In the genomic region with DNA sequence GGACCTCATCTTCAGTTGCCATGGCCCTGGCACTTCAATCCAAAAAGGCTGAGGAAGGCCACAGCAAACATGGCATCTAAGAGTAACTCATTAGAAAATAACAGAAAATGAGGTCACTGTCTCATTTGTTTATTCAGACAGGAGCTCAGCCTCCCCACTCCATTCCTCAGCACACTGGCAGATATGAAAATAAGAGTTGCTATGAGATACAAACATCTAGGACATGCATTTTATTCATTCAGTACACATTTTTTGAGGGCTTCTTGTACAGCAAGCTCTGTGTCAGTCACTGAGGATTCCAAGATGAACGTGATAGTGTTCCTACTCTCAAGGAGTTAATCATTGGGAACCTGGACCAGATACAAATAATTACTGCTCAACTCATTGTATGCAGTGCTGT, we compare ENCODE assay signal across 16 cellular contexts. TPM values are rescaled to one million over a fixed set of nuclear protein-coding genes. Genes with fewer than 3 reads are reported as not detected.
A peak's percentile ranks its signal among the peaks of the same experiment; 100 is the strongest.
DNase-seq lines count a peak whose midpoint lies in the region; ATAC-seq, FAIRE-seq and TF ChIP-seq lines count a peak whose summit lies in the region.
"Had no signal": no experiment of that assay in that cellular context is flagged by ENCODE, and none has a peak within 500 bp of the region (broad histone marks: within the 10 kb centered on the region; RNA-seq: fewer than 3 reads in every experiment).

No MANE protein-coding gene starts in this region.

- no peaks in the 10 kb centered on the region for H3K79me2 ChIP-seq in H1 (ENCODE audit: control insufficient read depth in 1 of 2, insufficient read depth in 2 of 2, low read length in 2 of 2)

- H3K9me3 Mint-ChIP-seq in stimulated activated memory B cell treated with anti-CD40 and anti-IgM and Interleukin-4, amounts not matched to agents 10 μg/mL and 1 μg/mL and 100 μg/mL, for 72 hours = no peaks in the 10 kb centered on the region

- H4K91ac ChIP-seq in H1 (replicated peaks; ENCODE audit: insufficient read length, low read length) = no peak overlapping the region

- TF ChIP-seq EP300 in H1 (IDR thresholded peaks at IDR 0.05; ENCODE audit: borderline replicate concordance in 1 of 2, low read depth in 2 of 2, low read length in 2 of 2) = no peak

- CTCF ChIA-PET in H1 (lab: Charles Lee; ENCODE audit: partially characterized antibody) = interaction anchor here (0.6 to 4.1 kb wide), 16 partner anchors 8 to 177 kb away, joined by 3 to 59 read pairs (median 4); a partner anchor contains a TSS

- H3K4ac ChIP-seq in H1 (replicated peaks; ENCODE audit: insufficient read length, low read depth, low read length) = no peak overlapping the region

- no peak overlapping the region for H3K4me3 ChIP-seq in H1 (ENCODE audit: extremely low read depth in 1 of 4, insufficient read depth in 2 of 4, low read depth in 3 of 4, low read length in 4 of 4)
- H3K4me3 ChIP-seq: PC-9, SJCRH30 had no signal

- H4K8ac ChIP-seq in H1 (ENCODE audit: extremely low read depth, insufficient read depth, low read length) = no peak overlapping the region

- no peak overlapping the region for H3K23ac ChIP-seq in H1 (ENCODE audit: insufficient read length)

- H3K36me3 ChIP-seq in H1 (ENCODE audit: control insufficient read depth in 2 of 4, insufficient read depth in 4 of 4, low read length in 3 of 4) = no peaks in the 10 kb centered on the region
- H3K36me3 ChIP-seq: SJCRH30 had no signal

- peak overlapping the region; percentile 46; the same call in 1 of the 2 replicates for H2BK15ac ChIP-seq in H1 (ENCODE audit: low read length)

- H3K4me2 ChIP-seq in H1 (ENCODE audit: insufficient read depth in 1 of 2, low read depth in 2 of 2, low read length in 2 of 2) = no peak overlapping the region
- H3K4me2 ChIP-seq: PC-9 had no signal

- POLR2A ChIA-PET in H1 (lab: Charles Lee; ENCODE audit: partially characterized antibody) = interaction anchor here (0.6 to 4.4 kb wide), 5 partner anchors 10 to 421 kb away, joined by 3 to 15 read pairs (median 4); a partner anchor contains a TSS

- H3K9me3 ChIP-seq in H1 (ENCODE audit: insufficient read depth in 2 of 2, low read depth in 1 of 2, low read length in 1 of 2) = peaks cover 0 to 3% of the 10 kb centered on the region in 2 experiments; a peak in 1 of 4 replicates
- H3K9me3 ChIP-seq: SJCRH30 had no signal

- H4K20me1 ChIP-seq in H1 (replicated peaks in 1 of 2; ENCODE audit: control insufficient read depth in 1 of 2, insufficient read depth in 2 of 2, low read length in 2 of 2) = no peaks in the 10 kb centered on the region

- H3K4me1 ChIP-seq in H1 (replicated peaks in 1 of 4; ENCODE audit: control insufficient read depth in 3 of 4, insufficient read depth in 4 of 4, low read length in 3 of 4) = no peaks in the 10 kb centered on the region
- H3K4me1 ChIP-seq: SJCRH30 had no signal

- no peak overlapping the region for H4K5ac ChIP-seq in H1 (ENCODE audit: insufficient read length, low read depth, low read length)

- no peaks in the 10 kb centered on the region for H3K27me3 ChIP-seq in H1 (replicated peaks in 1 of 4; ENCODE audit: control insufficient read depth in 3 of 4, extremely low read depth in 1 of 4, insufficient read depth in 3 of 4, low read length in 3 of 4)

- H3K18ac ChIP-seq in H1 (ENCODE audit: extremely low read depth, low read length) = no peak overlapping the region

- H2BK12ac ChIP-seq in H1 (ENCODE audit: low read depth, low read length) = no peak overlapping the region

- no peak overlapping the region for H2BK120ac ChIP-seq in H1 (replicated peaks; ENCODE audit: low read depth, low read length)

- H3K27ac ChIP-seq in H1 (ENCODE audit: low read depth, low read length) = no peak overlapping the region
- H3K27ac ChIP-seq: PC-9, SJCRH30 had no signal

- H3K9ac ChIP-seq in H1 (replicated peaks in 1 of 4; ENCODE audit: extremely low read depth in 1 of 4, low read depth in 3 of 4, low read length in 3 of 4) = no peak overlapping the region

- TF ChIP-seq POLR2A in H1 (IDR thresholded peaks at IDR 0.05; ENCODE audit: control extremely low read depth in 1 of 2, low read depth in 2 of 2, low read length in 2 of 2) = no peak

- H2AFZ ChIP-seq in H1 (ENCODE audit: low read length) = no peak overlapping the region
- H2AFZ ChIP-seq: PC-9 had no signal

- peaks cover 13% of the 10 kb centered on the region for H3K36me3 Mint-ChIP-seq in stimulated activated memory B cell treated with anti-CD40 and anti-IgM and Interleukin-4, amounts not matched to agents 10 μg/mL and 1 μg/mL and 100 μg/mL, for 72 hours
- H3K36me3 Mint-ChIP-seq: CD4-positive, CD25-positive, alpha-beta regulatory T cell had no signal

- no peaks in the 10 kb centered on the region for H3K23me2 ChIP-seq in H1 (ENCODE audit: low read depth, low read length)

- FAIRE-seq in H1 (lab: Jason Lieb, UNC) = no peak
- FAIRE-seq: G401.6, GM18507 had no signal

- TF ChIP-seq RAD21 in H1 (IDR thresholded peaks at IDR 0.05 in 1 of 2, conservative IDR thresholded peaks at IDR 0.05 in 1 of 2; ENCODE audit: low read depth in 2 of 2, low read length in 2 of 2) = no peak

- no peak overlapping the region for H3K4me3 Mint-ChIP-seq in stimulated activated memory B cell treated with anti-CD40 and anti-IgM and Interleukin-4, amounts not matched to agents 10 μg/mL and 1 μg/mL and 100 μg/mL, for 72 hours
- H3K4me3 Mint-ChIP-seq: CD4-positive, CD25-positive, alpha-beta regulatory T cell had no signal

- H3K14ac ChIP-seq in H1 (ENCODE audit: insufficient read length) = no peak overlapping the region

- H2AK5ac ChIP-seq in H1 (ENCODE audit: low read depth, low read length) = no peak overlapping the region

- no peak overlapping the region for H3K56ac ChIP-seq in H1 (replicated peaks; ENCODE audit: insufficient read length, low read depth, low read length)

- H3K79me1 ChIP-seq in H1 (ENCODE audit: low read depth, low read length) = no peaks in the 10 kb centered on the region; the same call in 1 of the 2 replicates

- peak; percentile 11 for DNase-seq in EL
- DNase-seq in NCI-H226 = peak; percentile 15
- no peak for DNase-seq in H1 (ENCODE audit: low read depth in 1 of 2, low spot score in 2 of 2)
- DNase-seq in NCI-H1417 (lab: John Stamatoyannopoulos, UW) = no peak
- no peak for DNase-seq in NCI-H2081 (lab: John Stamatoyannopoulos, UW)
- no peak for DNase-seq in NCI-H2081 treated with DMSO at 0.1 percent for 48 hours (lab: John Stamatoyannopoulos, UW)
- DNase-seq: ACHN; CD4-positive, CD25-positive, alpha-beta regulatory T cell; KBM-7; NCI-H146; NCI-H2107; PC-9; SJCRH30 had no signal

- ATAC-seq in stimulated activated memory B cell treated with anti-CD40 and anti-IgM and Interleukin-4, amounts not matched to agents 10 μg/mL and 1 μg/mL and 100 μg/mL, for 72 hours = no peak

- peaks cover 28% of the 10 kb centered on the region for H3K4me1 Mint-ChIP-seq in stimulated activated memory B cell treated with anti-CD40 and anti-IgM and Interleukin-4, amounts not matched to agents 10 μg/mL and 1 μg/mL and 100 μg/mL, for 72 hours

- no peak for TF ChIP-seq CTCF in H1 (IDR thresholded peaks at IDR 0.05; ENCODE audit: control extremely low read depth in 1 of 3, insufficient read depth in 1 of 3, low read depth in 1 of 3, low read length in 3 of 3)

- H2BK20ac ChIP-seq in H1 (ENCODE audit: low read length) = no peak overlapping the region

- no peaks in the 10 kb centered on the region for H3K27me3 Mint-ChIP-seq in stimulated activated memory B cell treated with anti-CD40 and anti-IgM and Interleukin-4, amounts not matched to agents 10 μg/mL and 1 μg/mL and 100 μg/mL, for 72 hours

- no peak overlapping the region for H2BK5ac ChIP-seq in H1 (ENCODE audit: low read depth, low read length)

- 94% methylated on average over 1 of the region's 1 CpG; no CpG with 5 or more reads in 1 of the 2 experiments for WGBS in H1 (ENCODE audit: extremely low coverage in 1 of 2, insufficient coverage in 1 of 2, insufficient read length in 1 of 2, insufficient replicate concordance in 2 of 2, low coverage in 1 of 2, low lambda C conversion rate in 2 of 2, missing lambda C conversion rate in 1 of 2), 2 experiments

- H3K27ac Mint-ChIP-seq in stimulated activated memory B cell treated with anti-CD40 and anti-IgM and Interleukin-4, amounts not matched to agents 10 μg/mL and 1 μg/mL and 100 μg/mL, for 72 hours = peak overlapping the region; percentile 12

TF ChIP-seq in H1, 55 proteins besides CTCF, POLR2A, EP300 and RAD21 (continues in another document):
- TF ChIP-seq, protein P1, sequence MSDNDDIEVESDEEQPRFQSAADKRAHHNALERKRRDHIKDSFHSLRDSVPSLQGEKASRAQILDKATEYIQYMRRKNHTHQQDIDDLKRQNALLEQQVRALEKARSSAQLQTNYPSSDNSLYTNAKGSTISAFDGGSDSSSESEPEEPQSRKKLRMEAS (IDR thresholded peaks at IDR 0.05) = no peak
- TF ChIP-seq POLR2AphosphoS5 (IDR thresholded peaks at IDR 0.05; ENCODE audit: low read depth, low read length) (no peak), ZNF274 (IDR thresholded peaks at IDR 0.05; ENCODE audit: borderline replicate concordance, extremely low read depth, low read length) (no peak), SIX5 (IDR thresholded peaks at IDR 0.05; ENCODE audit: low read depth, low read length) (no peak), KDM1A (IDR thresholded peaks at IDR 0.05; ENCODE audit: borderline replicate concordance, low read length) (no peak), JUND (IDR thresholded peaks at IDR 0.05; ENCODE audit: low read length) (no peak)

RNA-seq across cellular contexts. Expression of a gene that starts 32.7 kb away (rescaled TPM):
- 24.6 and 26.5 TPM in 2 replicates for total RNA-seq in H1 (2021; fragmentation: NEBNext Ultra II Directional; extraction: Animal tissue kit (Norgen Biotek cat#: 25700))
- 46.7 and 54.2 TPM in 2 replicates for polyA plus RNA-seq in H1 (2011; rRNA removed)
- 46.6 TPM for polyA plus RNA-seq in H1 (2011; cell fraction: cytosol; rRNA removed)
- 76.7 TPM for polyA plus RNA-seq in H1 (2011; cell fraction: nucleus; rRNA removed)
- polyA plus RNA-seq in H1 (2012, experiment 1 of 2) = 14.5 to 42.9 TPM (median 25.8 TPM) in 4 replicates
- polyA plus RNA-seq in H1 (2012, experiment 2 of 2) = 26.3 TPM
- polyA plus RNA-seq in H1 (2013, experiment 1 of 2) = 15.4 TPM
- polyA plus RNA-seq in H1 (2013, experiment 2 of 2) = 16.1 TPM
- polyA minus RNA-seq in H1 (2011; rRNA and poly(A)+ RNA removed) = 22.8 and 31.0 TPM in 2 replicates
- polyA minus RNA-seq in H1 (2011; cell fraction: cytosol; rRNA and poly(A)+ RNA removed) = 25.0 TPM
- polyA minus RNA-seq in H1 (2011; cell fraction: nucleus; rRNA and poly(A)+ RNA removed) = 20.6 TPM
- total RNA-seq: CD4-positive, CD25-positive, alpha-beta regulatory T cell; SJCRH30 had no signal
- polyA plus RNA-seq: CD4-positive, CD25-positive, alpha-beta regulatory T cell had no signal

RNA-seq across cellular contexts. Expression of a gene that starts 48.2 kb away (rescaled TPM):
- 10.6 and 12.0 TPM in 2 replicates for total RNA-seq in H1 (2021; fragmentation: NEBNext Ultra II Directional; extraction: Animal tissue kit (Norgen Biotek cat#: 25700))
- 27.9 and 29.9 TPM in 2 replicates for polyA plus RNA-seq in H1 (2011; rRNA removed)
- polyA plus RNA-seq in H1 (2011; cell fraction: cytosol; rRNA removed) = 25.0 TPM
- polyA plus RNA-seq in H1 (2011; cell fraction: nucleus; rRNA removed) = 10.0 TPM
- 10.1 to 12.6 TPM (median 10.7 TPM) in 4 replicates for polyA plus RNA-seq in H1 (2012, experiment 1 of 2)
- polyA plus RNA-seq in H1 (2012, experiment 2 of 2) = 13.0 TPM
- polyA plus RNA-seq in H1 (2013, experiment 1 of 2) = 13.8 TPM
- polyA plus RNA-seq in H1 (2013, experiment 2 of 2) = 16.0 TPM
- polyA minus RNA-seq in H1 (2011; rRNA and poly(A)+ RNA removed) = 14.1 and 15.4 TPM in 2 replicates
- 5.4 TPM for polyA minus RNA-seq in H1 (2011; cell fraction: cytosol; rRNA and poly(A)+ RNA removed)
- polyA minus RNA-seq in H1 (2011; cell fraction: nucleus; rRNA and poly(A)+ RNA removed) = 5.0 TPM
- total RNA-seq: CD4-positive, CD25-positive, alpha-beta regulatory T cell; SJCRH30 had no signal
- polyA plus RNA-seq: CD4-positive, CD25-positive, alpha-beta regulatory T cell had no signal

Comparison
In these comparisons a context has a peak if more than half of its experiments do, and no peak if none do; other contexts are left out.
1. DNase-seq: peak in EL (single experiment) and NCI-H226 (single experiment); none in H1 (0 of 2), NCI-H1417 (0 of 3), NCI-H2081 (0 of 2) and NCI-H2081 treated with DMSO at 0.1 percent for 48 hours (single experiment).